Comparison of ENCODE assay signal across 32 cellular contexts in the genomic region with DNA sequence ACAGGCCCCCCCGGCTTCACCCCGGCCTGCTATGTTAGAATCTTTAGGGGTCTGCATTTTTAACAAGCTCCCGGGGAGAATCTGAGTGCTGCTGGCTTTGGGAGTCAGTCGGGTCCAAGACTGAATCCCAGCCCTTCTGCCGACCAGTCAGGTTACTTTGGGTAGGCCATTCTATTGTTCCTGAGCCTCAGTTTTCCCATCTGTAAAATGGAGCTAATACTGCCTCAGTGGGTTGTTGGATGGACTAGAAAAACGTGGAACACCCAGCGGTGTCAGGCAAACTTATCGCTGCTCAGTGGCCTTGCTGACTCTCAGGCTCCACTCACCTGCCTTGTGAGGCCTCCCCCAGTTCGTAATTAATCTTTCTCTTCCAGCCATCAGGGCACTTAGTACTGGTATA. TPM values are rescaled to one million over a fixed set of nuclear protein-coding genes. Genes with fewer than 3 reads are reported as not detected.
"Had no signal": no experiment of that assay in that cellular context is flagged by ENCODE, and none has a peak within 500 bp of the region (broad histone marks: within the 10 kb centered on the region; RNA-seq: fewer than 3 reads in every experiment).

No MANE protein-coding gene starts in this region.

- H3K4me3 ChIP-seq: adrenal gland, body of pancreas, breast epithelium, SJCRH30, SK-N-MC had no signal

- H3K36me3 ChIP-seq: adrenal gland, breast epithelium, SJCRH30 had no signal

- H3K9me3 Mint-ChIP-seq: activated CD4-positive, alpha-beta T cell treated with anti-CD3 and anti-CD28 coated beads, Interleukin-2, amount 10 ng/mL, durations not matched to agents 24 days and 14 days; activated naive CD4-positive, alpha-beta T cell treated with anti-CD3 and anti-CD28 coated beads, Interleukin-2, amount 50 U/mL, for 72 hours; activated T-cell treated with anti-CD3 and anti-CD28 coated beads, Interleukin-2, amount 50 U/mL, for 72 hours; activated T-helper 17 cell treated with anti-CD3 and anti-CD28 coated beads, Interleukin-2, amount 50 U/mL, for 72 hours; T-helper 1 cell treated with Interleukin-12 subunit alpha and Interleukin-12 subunit beta and Interleukin-4 antibody, amounts not matched to agents 30 μg/mL and 1 μg/mL, for 36 hours; T-helper 2 cell treated with Interferon-gamma antibody and Interleukin-4, amounts not matched to agents 5 μg/mL and 100 μg/mL, for 36 hours had no signal

- H3K4me3 Mint-ChIP-seq: activated CD4-positive, alpha-beta T cell treated with anti-CD3 and anti-CD28 coated beads, Interleukin-2, amount 10 ng/mL, durations not matched to agents 24 days and 14 days; activated T-cell treated with anti-CD3 and anti-CD28 coated beads, Interleukin-2, amount 50 U/mL, for 72 hours; activated T-helper 17 cell treated with anti-CD3 and anti-CD28 coated beads, Interleukin-2, amount 50 U/mL, for 72 hours; T-helper 1 cell treated with Interleukin-12 subunit alpha and Interleukin-12 subunit beta and Interleukin-4 antibody, amounts not matched to agents 30 μg/mL and 1 μg/mL, for 36 hours; T-helper 2 cell treated with Interferon-gamma antibody and Interleukin-4, amounts not matched to agents 5 μg/mL and 100 μg/mL, for 36 hours had no signal

- H3K4me1 ChIP-seq: adrenal gland, body of pancreas, breast epithelium, SJCRH30 had no signal

- H3K27me3 ChIP-seq: adrenal gland, body of pancreas, breast epithelium, SJCRH30 had no signal

- FAIRE-seq: astrocyte, TTC549 had no signal

- H3K27ac Mint-ChIP-seq: activated CD4-positive, alpha-beta T cell treated with anti-CD3 and anti-CD28 coated beads, Interleukin-2, amount 10 ng/mL, durations not matched to agents 24 days and 14 days; activated naive CD4-positive, alpha-beta T cell treated with anti-CD3 and anti-CD28 coated beads, Interleukin-2, amount 50 U/mL, for 72 hours; activated T-cell treated with anti-CD3 and anti-CD28 coated beads, Interleukin-2, amount 50 U/mL, for 72 hours; activated T-helper 17 cell treated with anti-CD3 and anti-CD28 coated beads, Interleukin-2, amount 50 U/mL, for 72 hours; T-helper 1 cell treated with Interleukin-12 subunit alpha and Interleukin-12 subunit beta and Interleukin-4 antibody, amounts not matched to agents 30 μg/mL and 1 μg/mL, for 36 hours; T-helper 2 cell treated with Interferon-gamma antibody and Interleukin-4, amounts not matched to agents 5 μg/mL and 100 μg/mL, for 36 hours had no signal

- H3K9me3 ChIP-seq: adrenal gland, body of pancreas, breast epithelium, SJCRH30 had no signal

- H3K27ac ChIP-seq: adrenal gland, body of pancreas, breast epithelium, SJCRH30, SK-N-MC had no signal

- H3K4me1 Mint-ChIP-seq: activated CD4-positive, alpha-beta T cell treated with anti-CD3 and anti-CD28 coated beads, Interleukin-2, amount 10 ng/mL, durations not matched to agents 24 days and 14 days; activated T-helper 17 cell treated with anti-CD3 and anti-CD28 coated beads, Interleukin-2, amount 50 U/mL, for 72 hours had no signal

- H3K36me3 Mint-ChIP-seq: activated naive CD4-positive, alpha-beta T cell treated with anti-CD3 and anti-CD28 coated beads, Interleukin-2, amount 50 U/mL, for 72 hours had no signal

- DNase-seq: activated CD4-positive, alpha-beta T cell treated with anti-CD3 and anti-CD28 coated beads, Interleukin-2, amount 10 ng/mL, durations not matched to agents 24 days and 14 days; activated CD4-positive, alpha-beta T cell treated with anti-CD3 and anti-CD28 coated beads, Interleukin-2, amount 50 U/mL, for 4 hours; activated effector memory CD4-positive, alpha-beta T cell treated with anti-CD3 and anti-CD28 coated beads, Interleukin-2, amount 50 U/mL, for 16 hours; activated naive CD4-positive, alpha-beta T cell; activated T-cell treated with anti-CD3 and anti-CD28 coated beads, Interleukin-2, amount 50 U/mL, for 1 hour; activated T-cell treated with anti-CD3 and anti-CD28 coated beads, Interleukin-2, amount 50 U/mL, for 72 hours; body of pancreas; caudate nucleus; cerebellar nuclear complex; Karpas-422; KBM-7; NCI-H1105 treated with DMSO at 0.1 percent for 48 hours; NCI-H1436; NCI-H1694; NCI-H1930; NCI-H2081 treated with DMSO at 0.1 percent for 48 hours; NCI-H226; NCI-H524 treated with DMSO at 0.1 percent for 48 hours; SHP77; SJCRH30 had no signal

RNA-seq across cellular contexts. Expression of a gene that starts 11.7 kb away (rescaled TPM):
- total RNA-seq: activated CD4-positive, alpha-beta T cell treated with anti-CD3 and anti-CD28 coated beads, Interleukin-2, amount 10 ng/mL, durations not matched to agents 24 days and 14 days; activated naive CD4-positive, alpha-beta T cell treated with anti-CD3 and anti-CD28 coated beads, Interleukin-2, amount 50 U/mL, for 72 hours; activated T-cell treated with anti-CD3 and anti-CD28 coated beads, Interleukin-2, amount 50 U/mL, for 72 hours; activated T-helper 17 cell treated with anti-CD3 and anti-CD28 coated beads, Interleukin-2, amount 50 U/mL, for 72 hours; adrenal gland; astrocyte; body of pancreas; breast epithelium; MCF 10A; NCI-H460; RPMI7951; SJCRH30 had no signal
